Comparison of ENCODE assay signal across 9 cellular contexts in genomic region chr9:89661956-89662717, GRCh38. TPM values are rescaled to one million over a fixed set of nuclear protein-coding genes. Genes with fewer than 3 reads are reported as not detected.
DNase-seq lines count a peak whose midpoint lies in the region; ATAC-seq and TF ChIP-seq lines count a peak whose summit lies in the region.
"Had no signal": no experiment of that assay in that cellular context is flagged by ENCODE, and none has a peak within 500 bp of the region (broad histone marks: within the 10 kb centered on the region; RNA-seq: fewer than 3 reads in every experiment).

No MANE protein-coding gene starts in this region.

- no peaks in the 10 kb centered on the region for H3K9me3 ChIP-seq in SJSA1 (replicated peaks)
- no peaks in the 10 kb centered on the region for H3K9me3 ChIP-seq in tibial nerve

- H3K9ac ChIP-seq in mesendoderm (ENCODE audit: low read length) = no peak overlapping the region

- no peak for ATAC-seq in activated CD8-positive, alpha-beta memory T cell treated with anti-CD3 and anti-CD28 coated beads, Interleukin-2, amount 10 ng/mL, durations not matched to agents 7 days and 5 days

- DNase-seq in 8988T = peak; percentile 80
- peak; percentile 24 for DNase-seq in LHCN-M2 (ENCODE audit: low read depth)
- DNase-seq in SJSA1 (ENCODE audit: low read depth in 1 of 2, low spot score in 2 of 2) = peak; percentile 12 to 51
- peak; percentile 52 to 56 for DNase-seq in erythroblast (lab: John Stamatoyannopoulos, UW)
- DNase-seq in mesendoderm = peak; percentile 97
- DNase-seq in tibial nerve (ENCODE audit: low spot score in 2 of 2) = peak; percentile 96
- no peak for DNase-seq in activated CD8-positive, alpha-beta memory T cell treated with anti-CD3 and anti-CD28 coated beads, Interleukin-2, amount 10 ng/mL, durations not matched to agents 7 days and 5 days
- no peak for DNase-seq in SKM-1 treated with dmso at 0.1 percent for 144 hours (lab: John Stamatoyannopoulos, UW; ENCODE audit: unreplicated experiment)

- H3K4ac ChIP-seq in mesendoderm (ENCODE audit: low read depth, low read length) = peak overlapping the region; percentile 75

- H3K4me1 ChIP-seq in SJSA1 (replicated peaks) (no peaks in the 10 kb centered on the region), mesendoderm (ENCODE audit: control insufficient read depth, low read depth, low read length) (peaks cover 3% of the 10 kb centered on the region), tibial nerve (peaks cover 5 to 31% (median 14%) of the 10 kb centered on the region in 4 donors)

- no peaks in the 10 kb centered on the region for H3K9me3 Mint-ChIP-seq in activated CD8-positive, alpha-beta memory T cell treated with anti-CD3 and anti-CD28 coated beads, Interleukin-2, amount 10 ng/mL, durations not matched to agents 7 days and 5 days (ENCODE audit: low read depth)

- peaks cover 29% of the 10 kb centered on the region for H3K4me1 Mint-ChIP-seq in activated CD8-positive, alpha-beta memory T cell treated with anti-CD3 and anti-CD28 coated beads, Interleukin-2, amount 10 ng/mL, durations not matched to agents 7 days and 5 days

- H4K8ac ChIP-seq in mesendoderm (ENCODE audit: low read depth, low read length) = no peak overlapping the region

- no CpG with 5 or more reads among the region's 21 CpGs for WGBS in mesendoderm (ENCODE audit: extremely low coverage, insufficient coverage, low lambda C conversion rate)
- whole genome bisulfite sequencing in tibial nerve, 2 donors = 16 to 23% methylated on average over 20 to 21 of the region's 21 CpGs

- no peak overlapping the region for H3K23ac ChIP-seq in mesendoderm (ENCODE audit: low read length)

- H3K36me3 ChIP-seq in SJSA1 = no peaks in the 10 kb centered on the region
- no peaks in the 10 kb centered on the region for H3K36me3 ChIP-seq in mesendoderm (ENCODE audit: control insufficient read depth, insufficient read depth, low read length)
- H3K36me3 ChIP-seq in tibial nerve = no peaks in the 10 kb centered on the region

- H2AK5ac ChIP-seq in mesendoderm (ENCODE audit: low read length) = no peak overlapping the region

- peak overlapping the region; percentile 22 for H3K18ac ChIP-seq in mesendoderm (ENCODE audit: low read length)

- H2BK5ac ChIP-seq in mesendoderm (ENCODE audit: low read length) = no peak overlapping the region

- H3K27ac ChIP-seq in SJSA1 (no peak overlapping the region), mesendoderm (ENCODE audit: low read depth, low read length) (no peak overlapping the region), tibial nerve (peak overlapping the region in 3 of 4 donors; percentile 35 to 65 (median 65))

- TF ChIP-seq POLR2A in erythroblast (IDR thresholded peaks at IDR 0.05; ENCODE audit: low read length) (no peak), tibial nerve (IDR thresholded peaks at IDR 0.05) (no peak)

- TF ChIP-seq CTCF in tibial nerve (IDR thresholded peaks at IDR 0.05) = peak in 1 of 5 experiments; percentile 12

- H3K4me2 ChIP-seq in mesendoderm (ENCODE audit: low read length) = no peak overlapping the region

- no peaks in the 10 kb centered on the region for H3K79me2 ChIP-seq in mesendoderm (ENCODE audit: control insufficient read depth, insufficient read depth, low read length)

- H2BK120ac ChIP-seq in mesendoderm (ENCODE audit: low read depth, low read length) = no peak overlapping the region

- peak overlapping the region; percentile 8 for H3K56ac ChIP-seq in mesendoderm (ENCODE audit: low read length)

- H3K79me1 ChIP-seq in mesendoderm (ENCODE audit: low read length) = no peaks in the 10 kb centered on the region

- H3K4me3 Mint-ChIP-seq in activated CD8-positive, alpha-beta memory T cell treated with anti-CD3 and anti-CD28 coated beads, Interleukin-2, amount 10 ng/mL, durations not matched to agents 7 days and 5 days = no peak overlapping the region
- H3K4me3 Mint-ChIP-seq: B cell had no signal

- H3K27me3 ChIP-seq in SJSA1 (replicated peaks) (no peaks in the 10 kb centered on the region), mesendoderm (ENCODE audit: insufficient read depth, low read length, poor library complexity) (no peaks in the 10 kb centered on the region), tibial nerve (no peaks in the 10 kb centered on the region)

- H3K27ac Mint-ChIP-seq in activated CD8-positive, alpha-beta memory T cell treated with anti-CD3 and anti-CD28 coated beads, Interleukin-2, amount 10 ng/mL, durations not matched to agents 7 days and 5 days = no peak overlapping the region
- H3K27ac Mint-ChIP-seq: B cell had no signal

- H3K4me3 ChIP-seq in SJSA1 (no peak overlapping the region), mesendoderm (ENCODE audit: low read length) (no peak overlapping the region), tibial nerve (peak overlapping the region; percentile 8 to 42 (median 22))

- peaks cover 53% of the 10 kb centered on the region for H3K27me3 Mint-ChIP-seq in activated CD8-positive, alpha-beta memory T cell treated with anti-CD3 and anti-CD28 coated beads, Interleukin-2, amount 10 ng/mL, durations not matched to agents 7 days and 5 days

- H2BK15ac ChIP-seq in mesendoderm (replicated peaks; ENCODE audit: low read depth) = no peak overlapping the region

- peak in 1 of 2 donors; percentile 78 for TF ChIP-seq EP300 in tibial nerve (IDR thresholded peaks at IDR 0.05)

- no peak overlapping the region for H4K5ac ChIP-seq in mesendoderm (ENCODE audit: low read length)

- CTCF ChIA-PET in activated CD8-positive, alpha-beta memory T cell treated with anti-CD3 and anti-CD28 coated beads, Interleukin-2, amount 10 ng/mL, durations not matched to agents 7 days and 5 days (lab: Charles Lee) = no interaction called here

- H3K36me3 Mint-ChIP-seq in activated CD8-positive, alpha-beta memory T cell treated with anti-CD3 and anti-CD28 coated beads, Interleukin-2, amount 10 ng/mL, durations not matched to agents 7 days and 5 days = no peaks in the 10 kb centered on the region

RNA-seq across cellular contexts. Expression of gene GADD45G, which starts 57.3 kb away (rescaled TPM):
- total RNA-seq in LHCN-M2 (2014; rRNA removed) = 0.92 TPM in 1 of 2 replicates, not detected in the other
- polyA plus RNA-seq in LHCN-M2 (2012) = 0.69 TPM
- total RNA-seq in SJSA1 (2014; rRNA removed; shearing (Covaris generic)) = not detected in 2 replicates
- 2.0 TPM for polyA plus RNA-seq in mesendoderm (2013, experiment 1 of 2)
- polyA plus RNA-seq in mesendoderm (2013, experiment 2 of 2) = 2.2 TPM
- total RNA-seq in tibial nerve = 10 to 100 TPM in 3 of 4 donors, 1 to 10 TPM in 1; 5.7 to 45.8 (median 26.8) TPM
- 10 to 100 TPM; 12.9 to 38.5 TPM for total RNA-seq in activated CD8-positive, alpha-beta memory T cell treated with anti-CD3 and anti-CD28 coated beads, Interleukin-2, amount 10 ng/mL, durations not matched to agents 7 days and 5 days

Comparison
In these comparisons a context has a peak if more than half of its experiments do, and no peak if none do; other contexts are left out.
1. DNase-seq: peak in 8988T (single experiment), LHCN-M2 (single experiment), SJSA1 (2 of 2), erythroblast (2 of 2), mesendoderm (single experiment) and tibial nerve (2 of 2); none in activated CD8-positive, alpha-beta memory T cell treated with anti-CD3 and anti-CD28 coated beads, Interleukin-2, amount 10 ng/mL, durations not matched to agents 7 days and 5 days (single experiment) and SKM-1 treated with dmso at 0.1 percent for 144 hours (single experiment).
2. H3K27ac ChIP-seq: peak in tibial nerve (3 of 4); none in SJSA1 (single experiment) and mesendoderm (single experiment).
3. H3K4me3 ChIP-seq: peak in tibial nerve (4 of 4); none in SJSA1 (single experiment) and mesendoderm (single experiment).